In genomic region chr13:73060251-73061160, GRCh38 we compare ENCODE assay signal across 8 cellular contexts. TPM values are rescaled to one million over a fixed set of nuclear protein-coding genes. Genes with fewer than 3 reads are reported as not detected.
DNase-seq lines count a peak whose midpoint lies in the region; ATAC-seq and TF ChIP-seq lines count a peak whose summit lies in the region.

No MANE protein-coding gene starts in this region.

- DNase-seq in 8988T (peak; percentile 51), GM06990 (ENCODE audit: extremely low read depth, insufficient read length) (no peak), RWPE2 (ENCODE audit: low spot score) (no peak), epithelial cell of esophagus (ENCODE audit: low read depth) (peak; percentile 83), SKM-1 treated with dmso at 0.1 percent for 144 hours (lab: John Stamatoyannopoulos, UW; ENCODE audit: unreplicated experiment) (no peak), OCI-M2 (lab: John Stamatoyannopoulos, UW; ENCODE audit: unreplicated experiment) (no peak)
- no peak for DNase-seq in natural killer cell treated with Interleukin-12 subunit alpha and Interleukin-12 subunit beta and Interleukin-15 and Interleukin-18, amount 100 ng/mL, for 72 hours (ENCODE audit: low spot score)

- H3K36me3 Mint-ChIP-seq in natural killer cell treated with Interleukin-12 subunit alpha and Interleukin-12 subunit beta and Interleukin-15 and Interleukin-18, amount 100 ng/mL, for 72 hours, result no peaks in the 10 kb centered on the region

- no peaks in the 10 kb centered on the region for H3K9me3 ChIP-seq in RWPE2 (ENCODE audit: severe bottlenecking)

- H3K4me1 Mint-ChIP-seq in natural killer cell treated with Interleukin-12 subunit alpha and Interleukin-12 subunit beta and Interleukin-15 and Interleukin-18, amount 100 ng/mL, for 72 hours (ENCODE audit: low read depth in 2 of 2), result peaks cover 8 to 19% of the 10 kb centered on the region in 2 donors

- H3K27ac Mint-ChIP-seq in natural killer cell treated with Interleukin-12 subunit alpha and Interleukin-12 subunit beta and Interleukin-15 and Interleukin-18, amount 100 ng/mL, for 72 hours, result no peak overlapping the region

- H3K4me3 ChIP-seq in GM06990 (replicated peaks; ENCODE audit: low read depth, low read length), result peak overlapping the region; percentile 73
- H3K4me3 ChIP-seq in RWPE2 (ENCODE audit: severe bottlenecking), result peak overlapping the region; percentile 71
- peak overlapping the region; percentile 91 for H3K4me3 ChIP-seq in epithelial cell of esophagus (ENCODE audit: low read length)

- H3K4me3 Mint-ChIP-seq in natural killer cell treated with Interleukin-12 subunit alpha and Interleukin-12 subunit beta and Interleukin-15 and Interleukin-18, amount 100 ng/mL, for 72 hours, result peak overlapping the region; percentile 68

- H3K27me3 ChIP-seq in GM06990 (replicated peaks; ENCODE audit: control insufficient read depth, insufficient read depth, low read length), result no peaks in the 10 kb centered on the region
- H3K27me3 ChIP-seq in RWPE2 (ENCODE audit: insufficient read depth, poor library complexity, severe bottlenecking), result no peaks in the 10 kb centered on the region

- TF ChIP-seq CTCF in GM06990 (IDR thresholded peaks at IDR 0.05; ENCODE audit: insufficient read depth, low read length, poor library complexity, severe bottlenecking), result no peak
- TF ChIP-seq CTCF in RWPE2 (IDR thresholded peaks at IDR 0.05; ENCODE audit: poor library complexity, severe bottlenecking), result no peak
- TF ChIP-seq CTCF in epithelial cell of esophagus (IDR thresholded peaks at IDR 0.05; ENCODE audit: insufficient read depth, low read depth, low read length, missing control alignments), result no peak

- peaks cover 36% of the 10 kb centered on the region for H3K4me1 ChIP-seq in RWPE2 (ENCODE audit: insufficient read depth, poor library complexity, severe bottlenecking)

- H3K27ac ChIP-seq in RWPE2 (ENCODE audit: poor library complexity, severe bottlenecking), result peak overlapping the region; percentile 92

- H3K36me3 ChIP-seq in GM06990 (ENCODE audit: control insufficient read depth, insufficient read depth, low read length) (no peaks in the 10 kb centered on the region), RWPE2 (ENCODE audit: low read depth) (peaks cover 57% of the 10 kb centered on the region)

- H3K9me3 Mint-ChIP-seq in natural killer cell treated with Interleukin-12 subunit alpha and Interleukin-12 subunit beta and Interleukin-15 and Interleukin-18, amount 100 ng/mL, for 72 hours, result no peaks in the 10 kb centered on the region

- peaks cover 24 to 54% of the 10 kb centered on the region in 2 donors for H3K27me3 Mint-ChIP-seq in natural killer cell treated with Interleukin-12 subunit alpha and Interleukin-12 subunit beta and Interleukin-15 and Interleukin-18, amount 100 ng/mL, for 72 hours

- peak; percentile 15; the same call in 1 of the 3 replicates for ATAC-seq in RWPE2 (ENCODE audit: low read depth)
- no peak for ATAC-seq in natural killer cell treated with Interleukin-12 subunit alpha and Interleukin-12 subunit beta and Interleukin-15 and Interleukin-18, amount 100 ng/mL, for 72 hours
- ATAC-seq in GM18520 (IDR thresholded peaks at IDR 0.05; ENCODE audit: unreplicated experiment), result no peak

RNA-seq across cellular contexts. Expression of gene KLF5, which starts 1.7 kb away (rescaled TPM):
- total RNA-seq in natural killer cell treated with Interleukin-12 subunit alpha and Interleukin-12 subunit beta and Interleukin-15 and Interleukin-18, amount 100 ng/mL, for 72 hours, result 1 to 10 TPM; 1.5 to 2.5 TPM

Comparison
In these comparisons a context has a peak if more than half of its experiments do, and no peak if none do; other contexts are left out.
1. DNase-seq: peak in 8988T (single experiment) and epithelial cell of esophagus (single experiment); none in GM06990 (single experiment), RWPE2 (single experiment), natural killer cell treated with Interleukin-12 subunit alpha and Interleukin-12 subunit beta and Interleukin-15 and Interleukin-18, amount 100 ng/mL, for 72 hours (single experiment), SKM-1 treated with dmso at 0.1 percent for 144 hours (single experiment) and OCI-M2 (single experiment).
2. Peak in every context shown above with its lines, with median percentiles within 50 percentile points of each other: H3K4me3 ChIP-seq.